Comparison of ENCODE assay signal across 21 cellular contexts in genomic region chrX:23610491-23610890, GRCh38. TPM values are rescaled to one million over a fixed set of nuclear protein-coding genes. Genes with fewer than 3 reads are reported as not detected.
DNase-seq lines count a peak whose midpoint lies in the region; ATAC-seq, FAIRE-seq and TF ChIP-seq lines count a peak whose summit lies in the region.
"Had no signal": no experiment of that assay in that cellular context is flagged by ENCODE, and none has a peak within 500 bp of the region (broad histone marks: within the 10 kb centered on the region; RNA-seq: fewer than 3 reads in every experiment).

No MANE protein-coding gene starts in this region.

- TF ChIP-seq RAD21 in A549 (conservative IDR thresholded peaks at IDR 0.05 in 1 of 2, IDR thresholded peaks at IDR 0.05 in 1 of 2) = no peak

- ATAC-seq in A549 = no peak
- ATAC-seq in GM18519 (IDR thresholded peaks at IDR 0.05; ENCODE audit: low FRiP score, unreplicated experiment) = no peak
- ATAC-seq: HepG2 had no signal

- H3K36me3 Mint-ChIP-seq in immature natural killer cell = no peaks in the 10 kb centered on the region

- H3K27ac Mint-ChIP-seq in immature natural killer cell = no peak overlapping the region
- H3K27ac Mint-ChIP-seq: H9 had no signal

- TF ChIP-seq EP300 in A549 (IDR thresholded peaks at IDR 0.05) = no peak

- no peak overlapping the region for H3K4me2 ChIP-seq in A549

- TF ChIP-seq POLR2A in A549 (IDR thresholded peaks at IDR 0.05; ENCODE audit: low read length) = no peak

- H3K9me3 Mint-ChIP-seq in immature natural killer cell = no peaks in the 10 kb centered on the region
- H3K9me3 Mint-ChIP-seq: H9 had no signal

- H3K9me3 ChIP-seq in A549 = no peaks in the 10 kb centered on the region
- H3K9me3 ChIP-seq: SJCRH30 had no signal

- H3K4me1 Mint-ChIP-seq in immature natural killer cell = no peaks in the 10 kb centered on the region

- DNase-seq in A549 (ENCODE audit: low read depth in 1 of 2, low spot score in 1 of 2) (no peak), HTR-8/SVneo (ENCODE audit: insufficient read length, low spot score) (no peak), SW480 (ENCODE audit: low spot score) (peak; percentile 31), iPS-NIHi7 (ENCODE audit: extremely low spot score) (peak; percentile 19), NCI-H187 (lab: John Stamatoyannopoulos, UW) (no peak), SK-N-DZ (ENCODE audit: low spot score) (no peak), immature natural killer cell (no peak)
- DNase-seq: C1 segment of cervical spinal cord, DMS 273 treated with DMSO at 0.1 percent for 48 hours, H9, MM.1S, NCI-H1105, NCI-H1694 treated with DMSO at 0.1 percent for 48 hours, NCI-H446, NCI-H69, OCI-M1, SJCRH30, SW 1271 had no signal

- peaks cover 0 to 19% (median 2%) of the 10 kb centered on the region in 3 donors for H3K27me3 Mint-ChIP-seq in immature natural killer cell (ENCODE audit: low read depth in 3 of 3)

- CTCF ChIA-PET in A549 (lab: Yijun Ruan, JAX) = no interaction called here

- WGBS in A549 (ENCODE audit: missing lambda C conversion rate) = 8% methylated on average over 1 of the region's 1 CpG

- no peak overlapping the region for H3K27ac ChIP-seq in A549
- H3K27ac ChIP-seq: SJCRH30 had no signal

- TF ChIP-seq CTCF in A549 (IDR thresholded peaks at IDR 0.05) = no peak

- FAIRE-seq in A549 (lab: Jason Lieb, UNC) (peak; percentile 86), HTR-8/SVneo (lab: Jason Lieb, UNC) (peak; percentile 31)
- FAIRE-seq: A204.1, HepG2 had no signal

- POLR2A ChIA-PET in A549 (lab: Yijun Ruan, JAX) = no interaction called here

- H3K4me1 ChIP-seq in A549 = no peaks in the 10 kb centered on the region
- H3K4me1 ChIP-seq: SJCRH30 had no signal

- H3K4me3 ChIP-seq in A549 = no peak overlapping the region
- H3K4me3 ChIP-seq: SJCRH30 had no signal

- no peak overlapping the region for H3K4me3 Mint-ChIP-seq in immature natural killer cell
- H3K4me3 Mint-ChIP-seq: H9 had no signal

TF ChIP-seq in A549, 52 proteins besides CTCF, POLR2A, EP300 and RAD21:
- TF ChIP-seq BCL3 (IDR thresholded peaks at IDR 0.05) (no peak), SMC3 (IDR thresholded peaks at IDR 0.05) (no peak), CBX2 (IDR thresholded peaks at IDR 0.05; ENCODE audit: borderline replicate concordance, low read depth) (no peak), ZSCAN20 (CRISPR knock-in tag; IDR thresholded peaks at IDR 0.05) (no peak), HEYL (CRISPR knock-in tag; IDR thresholded peaks at IDR 0.05) (no peak), USF2 (IDR thresholded peaks at IDR 0.05) (no peak), ZNF302 (CRISPR knock-in tag; IDR thresholded peaks at IDR 0.05) (no peak), E2F6 (IDR thresholded peaks at IDR 0.05; ENCODE audit: borderline replicate concordance, low read depth) (no peak), ESRRA (IDR thresholded peaks at IDR 0.05; ENCODE audit: borderline replicate concordance, low read length) (no peak), SREBF2 (IDR thresholded peaks at IDR 0.05) (no peak), MAZ (IDR thresholded peaks at IDR 0.05; ENCODE audit: borderline replicate concordance, low read depth, low read length) (no peak), CHD2 (IDR thresholded peaks at IDR 0.05; ENCODE audit: low read length, partially characterized antibody) (no peak), HOXB5 (CRISPR knock-in tag; IDR thresholded peaks at IDR 0.05) (no peak), BHLHE40 (IDR thresholded peaks at IDR 0.05; ENCODE audit: low read depth, low read length) (no peak), ZFP36 (IDR thresholded peaks at IDR 0.05; ENCODE audit: borderline replicate concordance, partially characterized antibody) (no peak)

RNA-seq across cellular contexts. Expression of gene PRDX4, which starts 56.8 kb away (rescaled TPM):
- 283 and 313 TPM in 2 replicates for polyA plus RNA-seq in A549 (2011; rRNA removed)
- 233 and 265 TPM in 2 replicates for polyA plus RNA-seq in A549 (2012; cell fraction: cytosol; rRNA removed)
- polyA plus RNA-seq in A549 (2012; cell fraction: nucleus; rRNA removed) = 150 and 171 TPM in 2 replicates
- polyA plus RNA-seq in A549 (2017; fragmentation: RNase III; extraction: RNeasy Plus Mini Kit Qiagen cat#74134 plus additional on column Dnase treatment) = 207 to 226 TPM (median 212 TPM) in 3 replicates
- 49.2 and 49.4 TPM in 2 replicates for polyA minus RNA-seq in A549 (2011; rRNA and poly(A)+ RNA removed)
- 373 and 375 TPM in 2 replicates for polyA plus RNA-seq in SK-N-DZ (2014; cell fraction: cytosol; rRNA removed)
- polyA plus RNA-seq in SK-N-DZ (2014; cell fraction: nucleus; rRNA removed) = 172 and 187 TPM in 2 replicates
- polyA plus RNA-seq in immature natural killer cell = 10 to 100 TPM; 49.1 to 95.2 (median 66.7) TPM

Comparison
In these comparisons a context has a peak if more than half of its experiments do, and no peak if none do; other contexts are left out.
1. DNase-seq: peak in SW480 (single experiment) and iPS-NIHi7 (single experiment); none in A549 (0 of 2), HTR-8/SVneo (single experiment), NCI-H187 (0 of 2), SK-N-DZ (single experiment) and immature natural killer cell (0 of 3).